Comparison of ENCODE assay signal across 24 cellular contexts in the genomic region with DNA sequence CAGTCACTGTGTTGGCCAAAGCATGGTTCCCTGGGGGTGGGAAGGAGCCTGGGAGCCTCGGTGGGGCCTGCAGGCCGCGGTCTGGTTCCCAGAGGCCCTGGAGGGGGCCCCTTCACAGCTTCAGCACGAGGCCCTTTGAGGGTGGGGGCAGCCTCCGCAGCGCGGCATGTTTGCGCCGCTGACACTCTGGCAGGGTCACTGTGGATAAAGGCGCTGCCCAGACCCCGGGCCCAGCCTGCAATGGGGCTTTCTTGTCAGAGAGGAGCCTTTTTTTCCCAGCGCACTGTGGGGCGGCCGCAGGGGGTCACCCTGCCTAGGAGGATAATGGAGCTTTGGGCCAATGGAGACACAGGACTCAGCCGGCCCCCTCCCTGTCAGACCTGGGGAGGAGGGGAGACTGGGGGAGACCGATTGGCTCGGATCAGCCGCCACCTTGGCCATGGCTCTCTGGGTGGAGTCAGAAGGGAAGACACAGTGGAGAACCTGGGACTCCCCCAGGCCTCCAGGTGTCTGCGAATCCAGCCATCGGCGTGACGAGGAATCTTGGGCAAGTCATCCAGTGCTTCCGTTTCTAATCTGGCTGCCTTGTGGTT. TPM values are rescaled to one million over a fixed set of nuclear protein-coding genes. Genes with fewer than 3 reads are reported as not detected.
DNase-seq lines count a peak whose midpoint lies in the region; ATAC-seq, FAIRE-seq and TF ChIP-seq lines count a peak whose summit lies in the region.
"Had no signal": no experiment of that assay in that cellular context is flagged by ENCODE, and none has a peak within 500 bp of the region (broad histone marks: within the 10 kb centered on the region; RNA-seq: fewer than 3 reads in every experiment).

No MANE protein-coding gene starts in this region.

- peak overlapping the region; percentile 48; the same call in 1 of the 2 replicates for H2BK20ac ChIP-seq in H1 (ENCODE audit: low read length)

- H3K23me2 ChIP-seq in H1 (ENCODE audit: low read depth, low read length) = no peaks in the 10 kb centered on the region

- H3K9me3 Mint-ChIP-seq in GM23338 (no peaks in the 10 kb centered on the region), neural progenitor cell (no peaks in the 10 kb centered on the region)
- H3K9me3 Mint-ChIP-seq: IgD-negative memory B cell had no signal

- peak; percentile 37 for DNase-seq in GM23338 (ENCODE audit: low spot score)
- no peak for DNase-seq in H1 (ENCODE audit: low read depth in 1 of 2, low spot score in 2 of 2)
- peak; percentile 66 for DNase-seq in neural progenitor cell (ENCODE audit: low spot score)
- DNase-seq in NCI-H146 (lab: John Stamatoyannopoulos, UW) = no peak
- no peak for DNase-seq in midbrain (lab: John Stamatoyannopoulos, UW)
- DNase-seq in NCI-H1417 (lab: John Stamatoyannopoulos, UW) = no peak
- no peak for DNase-seq in KBM-7
- DNase-seq: BE2C, EL, GF-D8, HCEC 1CT, Kasumi-1, NCI-H1417 treated with DMSO at 0.1 percent for 48 hours, NCI-H187 treated with DMSO at 0.1 percent for 48 hours, NCI-H2107, NCI-H226, NCI-H510A treated with DMSO at 0.1 percent for 48 hours, NCI-H748 treated with DMSO at 0.1 percent for 48 hours, SHP77 treated with DMSO at 0.1 percent for 48 hours had no signal

- in situ Hi-C loops in KBM-7 (cut with MboI; ENCODE audit: low pct_unique_long_range_greater_than_20kb, low sequenced_read_pairs) = no loop called here

- no peak overlapping the region for H3K4me3 ChIP-seq in GM23338
- H3K4me3 ChIP-seq in OCI-LY3 (ENCODE audit: low read length) = no peak overlapping the region
- H3K4me3 ChIP-seq in H1 (ENCODE audit: extremely low read depth in 1 of 4, insufficient read depth in 2 of 4, low read depth in 3 of 4, low read length in 4 of 4) = no peak overlapping the region
- H3K4me3 ChIP-seq in neural progenitor cell = no peak overlapping the region

- H3K9me3 ChIP-seq in OCI-LY3 (ENCODE audit: insufficient read depth, low read length) (no peaks in the 10 kb centered on the region), H1 (ENCODE audit: insufficient read depth in 2 of 2, low read depth in 1 of 2, low read length in 1 of 2) (no peaks in the 10 kb centered on the region), neural progenitor cell (ENCODE audit: low read depth) (no peaks in the 10 kb centered on the region)
- H3K9me3 ChIP-seq: BE2C had no signal

- H3K4me1 ChIP-seq in GM23338 (ENCODE audit: insufficient read depth) (no peaks in the 10 kb centered on the region), OCI-LY3 (ENCODE audit: low read length) (peaks cover 41% of the 10 kb centered on the region), H1 (replicated peaks in 1 of 4; ENCODE audit: control insufficient read depth in 3 of 4, insufficient read depth in 4 of 4, low read length in 3 of 4) (peaks cover 0 to 7% (median 0%) of the 10 kb centered on the region in 4 experiments; a peak in 4 of 7 replicates), neural progenitor cell (peaks cover 24% of the 10 kb centered on the region)
- H3K4me1 ChIP-seq: BE2C had no signal

- H3F3A ChIP-seq in GM23338 (replicated peaks; ENCODE audit: low read depth) (no peaks in the 10 kb centered on the region), neural progenitor cell (ENCODE audit: low read depth) (peaks cover 6% of the 10 kb centered on the region)

- H3K4me1 Mint-ChIP-seq in GM23338 (peaks cover 8% of the 10 kb centered on the region; the same call in 2 of the 3 replicates), neural progenitor cell (peaks cover 57% of the 10 kb centered on the region)

- H2BK120ac ChIP-seq in H1 (replicated peaks; ENCODE audit: low read depth, low read length) = no peak overlapping the region

- peak overlapping the region; percentile 78 for H3K18ac ChIP-seq in H1 (ENCODE audit: extremely low read depth, low read length)

- no peaks in the 10 kb centered on the region for H3K79me1 ChIP-seq in H1 (ENCODE audit: low read depth, low read length)

- no peak overlapping the region for H2BK15ac ChIP-seq in H1 (ENCODE audit: low read length)

- ATAC-seq in GM23338 = peak; percentile 73
- ATAC-seq: SK-N-SH treated with all-trans-retinoic acid at 6 μM for 48 hours had no signal

- no peaks in the 10 kb centered on the region for H4K20me1 ChIP-seq in GM23338 (replicated peaks; ENCODE audit: insufficient read depth)
- H4K20me1 ChIP-seq in OCI-LY3 (ENCODE audit: insufficient read depth, low read length) = peaks cover 10% of the 10 kb centered on the region; the same call in 1 of the 2 replicates
- H4K20me1 ChIP-seq in H1 (replicated peaks in 1 of 2; ENCODE audit: control insufficient read depth in 1 of 2, insufficient read depth in 2 of 2, low read length in 2 of 2) = no peaks in the 10 kb centered on the region
- H4K20me1 ChIP-seq in neural progenitor cell (ENCODE audit: low read depth) = peaks cover 95% of the 10 kb centered on the region

- H3K36me3 Mint-ChIP-seq in GM23338 (ENCODE audit: low read depth) (no peaks in the 10 kb centered on the region), neural progenitor cell (no peaks in the 10 kb centered on the region)

- no peak for TF ChIP-seq RAD21 in H1 (IDR thresholded peaks at IDR 0.05 in 1 of 2, conservative IDR thresholded peaks at IDR 0.05 in 1 of 2; ENCODE audit: low read depth in 2 of 2, low read length in 2 of 2)

- TF ChIP-seq POLR2A in H1 (IDR thresholded peaks at IDR 0.05; ENCODE audit: control extremely low read depth in 1 of 2, low read depth in 2 of 2, low read length in 2 of 2) = no peak

- peak overlapping the region; percentile 51; the same call in 1 of the 2 replicates for H4K8ac ChIP-seq in H1 (ENCODE audit: extremely low read depth, insufficient read depth, low read length)

- H3K27me3 Mint-ChIP-seq in GM23338 (ENCODE audit: insufficient read depth, low read depth, poor library complexity) (peaks cover 6% of the 10 kb centered on the region), neural progenitor cell (ENCODE audit: insufficient read depth, low read depth) (peaks cover 6% of the 10 kb centered on the region)

- no peak overlapping the region for H4K91ac ChIP-seq in H1 (replicated peaks; ENCODE audit: insufficient read length, low read length)

- H3K4me2 ChIP-seq in GM23338 (no peak overlapping the region), OCI-LY3 (ENCODE audit: low read length) (peak overlapping the region; percentile 10; the same call in 1 of the 2 replicates), H1 (ENCODE audit: insufficient read depth in 1 of 2, low read depth in 2 of 2, low read length in 2 of 2) (no peak overlapping the region), neural progenitor cell (peak overlapping the region; percentile 32)

- CTCF ChIA-PET in H1 (lab: Charles Lee; ENCODE audit: partially characterized antibody) = interaction anchor here (0.8 to 1.8 kb wide), 9 partner anchors 11 to 141 kb away, joined by 3 to 7 read pairs (median 4); no protein-coding TSS in a partner anchor

- no peak overlapping the region; the same call in 1 of the 2 replicates for H2AK5ac ChIP-seq in H1 (ENCODE audit: low read depth, low read length)

- H2AFZ ChIP-seq in GM23338 = no peak overlapping the region
- no peak overlapping the region for H2AFZ ChIP-seq in OCI-LY3 (ENCODE audit: low read depth, low read length)
- no peak overlapping the region for H2AFZ ChIP-seq in H1 (ENCODE audit: low read length)
- no peak overlapping the region for H2AFZ ChIP-seq in neural progenitor cell (replicated peaks)

- no peak overlapping the region for H3K27ac ChIP-seq in GM23338 (ENCODE audit: low read depth)
- no peak overlapping the region for H3K27ac ChIP-seq in OCI-LY3 (ENCODE audit: low read length)
- no peak overlapping the region for H3K27ac ChIP-seq in H1 (ENCODE audit: low read depth, low read length)
- peak overlapping the region; percentile 65 for H3K27ac ChIP-seq in neural progenitor cell
- H3K27ac ChIP-seq: RWPE1 had no signal

- no peak overlapping the region for H3K56ac ChIP-seq in H1 (replicated peaks; ENCODE audit: insufficient read length, low read depth, low read length)

- no peak overlapping the region for H3K23ac ChIP-seq in H1 (ENCODE audit: insufficient read length)

- H2BK12ac ChIP-seq in H1 (ENCODE audit: low read depth, low read length) = no peak overlapping the region

- 89% methylated on average over 18 of the region's 23 CpGs; no CpG with 5 or more reads in 1 of the 2 experiments for WGBS in H1 (ENCODE audit: extremely low coverage in 1 of 2, insufficient coverage in 1 of 2, insufficient read length in 1 of 2, insufficient replicate concordance in 2 of 2, low coverage in 1 of 2, low lambda C conversion rate in 2 of 2, missing lambda C conversion rate in 1 of 2), 2 experiments

- TF ChIP-seq EP300 in H1 (IDR thresholded peaks at IDR 0.05; ENCODE audit: borderline replicate concordance in 1 of 2, low read depth in 2 of 2, low read length in 2 of 2) = no peak

- POLR2A ChIA-PET in H1 (lab: Charles Lee; ENCODE audit: partially characterized antibody) = no interaction called here

- no peak overlapping the region for H3K9ac ChIP-seq in OCI-LY3 (ENCODE audit: low read length)
- H3K9ac ChIP-seq in H1 (replicated peaks in 1 of 4; ENCODE audit: extremely low read depth in 1 of 4, low read depth in 3 of 4, low read length in 3 of 4) = no peak overlapping the region
- H3K9ac ChIP-seq in neural progenitor cell = no peak overlapping the region

- H3K4ac ChIP-seq in H1 (replicated peaks; ENCODE audit: insufficient read length, low read depth, low read length) = no peak overlapping the region

- FAIRE-seq in H1 (lab: Jason Lieb, UNC) = no peak
- FAIRE-seq: D721Med had no signal

- H2BK5ac ChIP-seq in H1 (ENCODE audit: low read depth, low read length) = no peak overlapping the region

- H3K27me3 ChIP-seq in GM23338 (ENCODE audit: insufficient read depth) (no peaks in the 10 kb centered on the region), OCI-LY3 (ENCODE audit: low read depth, low read length) (no peaks in the 10 kb centered on the region), H1 (replicated peaks in 1 of 4; ENCODE audit: control insufficient read depth in 3 of 4, extremely low read depth in 1 of 4, insufficient read depth in 3 of 4, low read length in 3 of 4) (no peaks in the 10 kb centered on the region), neural progenitor cell (no peaks in the 10 kb centered on the region)
- H3K27me3 ChIP-seq: BE2C had no signal

- H3K4me3 Mint-ChIP-seq in GM23338 = no peak overlapping the region
- H3K4me3 Mint-ChIP-seq in neural progenitor cell = no peak overlapping the region
- H3K4me3 Mint-ChIP-seq: IgD-negative memory B cell had no signal

- no peak overlapping the region for H3K27ac Mint-ChIP-seq in GM23338
- H3K27ac Mint-ChIP-seq in neural progenitor cell = peak overlapping the region; percentile 66
- H3K27ac Mint-ChIP-seq: IgD-negative memory B cell had no signal

- TF ChIP-seq CTCF in GM23338 (conservative IDR thresholded peaks at IDR 0.05; ENCODE audit: low read depth in 2 of 2) (no peak), OCI-LY3 (IDR thresholded peaks at IDR 0.05; ENCODE audit: low read depth, low read length) (no peak), H1 (IDR thresholded peaks at IDR 0.05; ENCODE audit: control extremely low read depth in 1 of 3, insufficient read depth in 1 of 3, low read depth in 1 of 3, low read length in 3 of 3) (no peak), neural progenitor cell (IDR thresholded peaks at IDR 0.05) (no peak)

- H3K79me2 ChIP-seq in GM23338 (replicated peaks; ENCODE audit: insufficient read depth) (no peaks in the 10 kb centered on the region), OCI-LY3 (ENCODE audit: low read length) (no peaks in the 10 kb centered on the region), H1 (ENCODE audit: control insufficient read depth in 1 of 2, insufficient read depth in 2 of 2, low read length in 2 of 2) (no peaks in the 10 kb centered on the region), neural progenitor cell (ENCODE audit: low read depth) (peaks cover 28% of the 10 kb centered on the region)

- H4K5ac ChIP-seq in H1 (ENCODE audit: insufficient read length, low read depth, low read length) = no peak overlapping the region

- H3K14ac ChIP-seq in H1 (ENCODE audit: insufficient read length) = no peak overlapping the region

- no peaks in the 10 kb centered on the region for H3K9me2 ChIP-seq in GM23338 (ENCODE audit: insufficient read depth)

- no peaks in the 10 kb centered on the region for H3K36me3 ChIP-seq in GM23338 (ENCODE audit: insufficient read depth)
- H3K36me3 ChIP-seq in OCI-LY3 (replicated peaks; ENCODE audit: low read depth, low read length) = no peaks in the 10 kb centered on the region
- H3K36me3 ChIP-seq in H1 (ENCODE audit: control insufficient read depth in 2 of 4, insufficient read depth in 4 of 4, low read length in 3 of 4) = no peaks in the 10 kb centered on the region
- H3K36me3 ChIP-seq in neural progenitor cell = no peaks in the 10 kb centered on the region
- H3K36me3 ChIP-seq: BE2C had no signal

RNA-seq across cellular contexts. Expression of gene EPHB2, which starts 26.0 kb away (rescaled TPM):
- total RNA-seq in GM23338 (2014; rRNA removed; shearing (Covaris generic)) = 19.2 and 20.1 TPM in 2 replicates
- polyA plus RNA-seq in GM23338 (2016; fragmentation: Nextera tagmentation; extraction: Ambion mirVana) (4.1 and 4.5 TPM in 2 replicates), H1 (2011; rRNA removed) (15.8 and 23.8 TPM in 2 replicates)
- total RNA-seq in H1 (2021; fragmentation: NEBNext Ultra II Directional; extraction: Animal tissue kit (Norgen Biotek cat#: 25700)) = 15.7 and 17.2 TPM in 2 replicates
- polyA plus RNA-seq in H1 (2011; cell fraction: cytosol; rRNA removed) = 10.4 TPM
- 15.7 TPM for polyA plus RNA-seq in H1 (2011; cell fraction: nucleus; rRNA removed)
- polyA plus RNA-seq in H1 (2012, experiment 1 of 2) = 7.6 to 17.8 TPM (median 13.6 TPM) in 4 replicates
- 8.3 TPM for polyA plus RNA-seq in H1 (2012, experiment 2 of 2)
- polyA plus RNA-seq in H1 (2013, experiment 1 of 2) = 15.2 TPM
- 16.6 TPM for polyA plus RNA-seq in H1 (2013, experiment 2 of 2)
- 22.7 and 23.1 TPM in 2 replicates for polyA minus RNA-seq in H1 (2011; rRNA and poly(A)+ RNA removed)
- polyA minus RNA-seq in H1 (2011; cell fraction: cytosol; rRNA and poly(A)+ RNA removed) = 16.6 TPM
- 15.3 TPM for polyA minus RNA-seq in H1 (2011; cell fraction: nucleus; rRNA and poly(A)+ RNA removed)
- total RNA-seq in neural progenitor cell (ENCODE audit: low replicate concordance) = 38.3 and 80.2 TPM in 2 replicates
- polyA plus RNA-seq: IgD-negative memory B cell had no signal

Comparison
In these comparisons a context has a peak if more than half of its experiments do, and no peak if none do; other contexts are left out.
1. DNase-seq: peak in GM23338 (single experiment) and neural progenitor cell (single experiment); none in H1 (0 of 2), NCI-H146 (single experiment), midbrain (single experiment), NCI-H1417 (0 of 3) and KBM-7 (single experiment).
2. H3K4me2 ChIP-seq: peak in OCI-LY3 (single experiment) and neural progenitor cell (single experiment); none in GM23338 (single experiment) and H1 (0 of 2).